14 cellular contexts compared by ENCODE assay signal in the genomic region with DNA sequence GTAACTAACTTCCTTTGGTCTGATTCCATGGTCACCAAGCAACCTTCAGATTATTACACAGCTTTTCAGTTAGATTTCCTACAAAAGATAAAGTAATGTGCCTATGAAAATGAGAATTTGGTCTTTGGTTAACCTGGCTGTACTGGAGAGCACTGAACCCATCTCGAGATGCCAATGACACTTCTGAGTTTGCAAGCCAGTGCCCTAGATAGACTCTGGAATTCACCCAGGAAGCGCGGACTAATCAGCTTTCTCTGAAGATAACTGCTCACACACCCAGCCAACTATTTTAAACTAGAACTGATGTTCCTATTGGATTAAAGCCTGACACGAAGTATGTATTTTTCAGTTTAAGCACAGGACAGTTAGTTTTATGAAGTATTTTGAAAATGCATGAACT. TPM values are rescaled to one million over a fixed set of nuclear protein-coding genes. Genes with fewer than 3 reads are reported as not detected.
DNase-seq lines count a peak whose midpoint lies in the region; ATAC-seq, FAIRE-seq and TF ChIP-seq lines count a peak whose summit lies in the region.
"Had no signal": no experiment of that assay in that cellular context is flagged by ENCODE, and none has a peak within 500 bp of the region (broad histone marks: within the 10 kb centered on the region; RNA-seq: fewer than 3 reads in every experiment).

No MANE protein-coding gene starts in this region.

- no peak overlapping the region for H2AFZ ChIP-seq in GM23338
- H2AFZ ChIP-seq in keratinocyte (ENCODE audit: control insufficient read depth, low read length) = no peak overlapping the region

- H3K27me3 ChIP-seq in GM23338 (ENCODE audit: insufficient read depth) (no peaks in the 10 kb centered on the region), keratinocyte (ENCODE audit: control insufficient read depth, extremely low read depth, insufficient read depth, low read length) (no peaks in the 10 kb centered on the region), BE2C (no peaks in the 10 kb centered on the region), brain microvascular endothelial cell (replicated peaks) (no peaks in the 10 kb centered on the region)
- H3K27me3 ChIP-seq: BLaER1 had no signal

- no peak overlapping the region for H3K27ac Mint-ChIP-seq in GM23338
- H3K27ac Mint-ChIP-seq in activated naive CD8-positive, alpha-beta T cell treated with anti-CD3 and anti-CD28 coated beads for 36 hours = no peak overlapping the region

- H3K9me3 Mint-ChIP-seq in GM23338 = no peaks in the 10 kb centered on the region
- H3K9me3 Mint-ChIP-seq in activated naive CD8-positive, alpha-beta T cell treated with anti-CD3 and anti-CD28 coated beads for 36 hours = no peaks in the 10 kb centered on the region

- H3K9me1 ChIP-seq in keratinocyte (ENCODE audit: control insufficient read depth, extremely low read depth, insufficient read depth, low read length) = no peaks in the 10 kb centered on the region

- H3K27me3 Mint-ChIP-seq in GM23338 (ENCODE audit: insufficient read depth, low read depth, poor library complexity) = no peaks in the 10 kb centered on the region
- no peaks in the 10 kb centered on the region for H3K27me3 Mint-ChIP-seq in activated naive CD8-positive, alpha-beta T cell treated with anti-CD3 and anti-CD28 coated beads for 36 hours

- H3K4me1 Mint-ChIP-seq in GM23338 = peaks cover 2% of the 10 kb centered on the region; the same call in 1 of the 3 replicates
- H3K4me1 Mint-ChIP-seq in activated naive CD8-positive, alpha-beta T cell treated with anti-CD3 and anti-CD28 coated beads for 36 hours = peaks cover 8% of the 10 kb centered on the region

- no peak overlapping the region for H3K4me2 ChIP-seq in GM23338
- H3K4me2 ChIP-seq in keratinocyte (ENCODE audit: control insufficient read depth, extremely low read depth, insufficient read depth, low read depth, low read length) = peak overlapping the region; percentile 96

- H3K27ac ChIP-seq in GM23338 (ENCODE audit: low read depth) (no peak overlapping the region), keratinocyte (ENCODE audit: control insufficient read depth, insufficient read depth, low read length) (no peak overlapping the region), brain microvascular endothelial cell (no peak overlapping the region)
- H3K27ac ChIP-seq: BLaER1 had no signal

- ATAC-seq in GM23338 = no peak
- ATAC-seq in HG02763 (IDR thresholded peaks at IDR 0.05; ENCODE audit: unreplicated experiment) = no peak

- H3K36me3 ChIP-seq in GM23338 (ENCODE audit: insufficient read depth) = no peaks in the 10 kb centered on the region
- peaks cover 3 to 21% of the 10 kb centered on the region in 2 experiments for H3K36me3 ChIP-seq in keratinocyte (ENCODE audit: control insufficient read depth in 2 of 2, extremely low read depth in 1 of 2, insufficient read depth in 2 of 2, low read length in 2 of 2)
- no peaks in the 10 kb centered on the region for H3K36me3 ChIP-seq in BE2C
- H3K36me3 ChIP-seq in brain microvascular endothelial cell (replicated peaks) = peaks cover 6% of the 10 kb centered on the region

- peak; percentile 11 for DNase-seq in AG20443 (ENCODE audit: low spot score)
- no peak for DNase-seq in GM23338 (ENCODE audit: low spot score)
- no peak for DNase-seq in activated naive CD8-positive, alpha-beta T cell treated with anti-CD3 and anti-CD28 coated beads for 36 hours
- no peak for DNase-seq in keratinocyte (ENCODE audit: low read depth, low spot score)
- DNase-seq in BE2C = no peak
- DNase-seq in brain microvascular endothelial cell = no peak
- DNase-seq in HuH-7 (ENCODE audit: low spot score) = no peak
- DNase-seq: activated CD4-positive, alpha-beta T cell treated with anti-CD3 and anti-CD28 coated beads, Interleukin-2, amount 50 U/mL, for 4 hours; dermis blood vessel endothelial cell; MV-4-11 had no signal

- H3K4me1 ChIP-seq in GM23338 (ENCODE audit: insufficient read depth) (0 out of 2 replicates have a peak, but pooled peaks cover 6% of the 10 kb centered on the region), keratinocyte (ENCODE audit: control insufficient read depth, extremely low read depth, insufficient read depth, low read length) (peaks cover 5% of the 10 kb centered on the region), BE2C (no peaks in the 10 kb centered on the region)

- dilution Hi-C loops in keratinocyte (cut with MboI; ENCODE audit: extremely low pct_ligation_motif_present, low sequenced_read_pairs) = no loop called here

- no peak for FAIRE-seq in keratinocyte (lab: Jason Lieb, UNC)
- FAIRE-seq: H54 had no signal

- no peaks in the 10 kb centered on the region for H3K9me3 ChIP-seq in keratinocyte (ENCODE audit: control insufficient read depth, low read depth, low read length)
- H3K9me3 ChIP-seq in BE2C = no peaks in the 10 kb centered on the region
- H3K9me3 ChIP-seq: BLaER1 had no signal

- in situ Hi-C loops in brain microvascular endothelial cell (cut with HindIII; ENCODE audit: low pct_ligation_motif_present, low sequenced_read_pairs) = no loop called here

- H3K36me3 Mint-ChIP-seq in GM23338 (ENCODE audit: low read depth) = peaks cover 12% of the 10 kb centered on the region; the same call in 2 of the 3 replicates
- H3K36me3 Mint-ChIP-seq in activated naive CD8-positive, alpha-beta T cell treated with anti-CD3 and anti-CD28 coated beads for 36 hours = peaks cover 13% of the 10 kb centered on the region

- TF ChIP-seq CTCF in GM23338 (conservative IDR thresholded peaks at IDR 0.05; ENCODE audit: low read depth in 2 of 2) (no peak), keratinocyte (optimal IDR thresholded peaks at IDR 0.05 in 1 of 3, IDR thresholded peaks at IDR 0.05 in 1 of 3, conservative IDR thresholded peaks at IDR 0.05 in 1 of 3; ENCODE audit: extremely low read depth in 1 of 3, insufficient read depth in 2 of 3, low read length in 3 of 3) (no peak), BE2C (IDR thresholded peaks at IDR 0.05; ENCODE audit: low read depth, low read length) (no peak), brain microvascular endothelial cell (IDR thresholded peaks at IDR 0.05; ENCODE audit: low read depth, low read length, missing control alignments) (no peak)

- H4K20me1 ChIP-seq in GM23338 (replicated peaks; ENCODE audit: insufficient read depth) (no peaks in the 10 kb centered on the region), keratinocyte (ENCODE audit: control insufficient read depth, extremely low read depth, insufficient read depth, low read length) (no peaks in the 10 kb centered on the region)
- H4K20me1 ChIP-seq: BLaER1 had no signal

- no peaks in the 10 kb centered on the region for H3K9me2 ChIP-seq in GM23338 (ENCODE audit: insufficient read depth)

- H3K9ac ChIP-seq in keratinocyte (ENCODE audit: control insufficient read depth, extremely low read depth, insufficient read depth, low read length) = no peak overlapping the region

- no peaks in the 10 kb centered on the region for H3F3A ChIP-seq in GM23338 (replicated peaks; ENCODE audit: low read depth)

- no peak overlapping the region for H3K4me3 ChIP-seq in GM23338
- H3K4me3 ChIP-seq in keratinocyte (ENCODE audit: control insufficient read depth in 2 of 3, extremely low read depth in 1 of 3, insufficient read depth in 2 of 3, low read depth in 1 of 3, low read length in 3 of 3) = peak overlapping the region in 1 of 3 experiments; percentile 17
- no peak overlapping the region for H3K4me3 ChIP-seq in BE2C (ENCODE audit: low read depth, low read length)
- no peak overlapping the region for H3K4me3 ChIP-seq in brain microvascular endothelial cell (ENCODE audit: low read depth, low read length)

- H3K4me3 Mint-ChIP-seq in GM23338 = peak overlapping the region; percentile 51
- peak overlapping the region; percentile 30 for H3K4me3 Mint-ChIP-seq in activated naive CD8-positive, alpha-beta T cell treated with anti-CD3 and anti-CD28 coated beads for 36 hours

- H3K79me2 ChIP-seq in GM23338 (replicated peaks; ENCODE audit: insufficient read depth) (no peaks in the 10 kb centered on the region), keratinocyte (ENCODE audit: control insufficient read depth, insufficient read depth, low read length) (no peaks in the 10 kb centered on the region)

RNA-seq across cellular contexts. Expression of gene TUBE1, which starts 1.6 kb away (rescaled TPM):
- total RNA-seq in GM23338 (2014; rRNA removed; shearing (Covaris generic)) = 24.7 and 27.7 TPM in 2 replicates
- polyA plus RNA-seq in GM23338 (2016; fragmentation: Nextera tagmentation; extraction: Ambion mirVana) (24.2 and 26.3 TPM in 2 replicates), keratinocyte (6.3 to 15.4 TPM (median 11.0 TPM) in 3 replicates)
- total RNA-seq in activated naive CD8-positive, alpha-beta T cell treated with anti-CD3 and anti-CD28 coated beads for 36 hours = 10 to 100 TPM; 30.3 to 31.1 TPM
- 12.8 TPM for polyA plus RNA-seq in keratinocyte (2011; ENCODE audit: low read depth)
- 4.4 and 8.8 TPM in 2 replicates for polyA plus RNA-seq in keratinocyte (2011; cell fraction: cytosol; rRNA removed)
- 15.4 and 21.8 TPM in 2 replicates for polyA plus RNA-seq in keratinocyte (2011; cell fraction: nucleus; rRNA removed)
- 7.8 and 15.5 TPM in 2 replicates for polyA plus RNA-seq in keratinocyte (2012; ENCODE audit: low replicate concordance)
- 3.5 to 7.0 TPM (median 4.2 TPM) in 3 replicates for polyA minus RNA-seq in keratinocyte
- polyA minus RNA-seq in keratinocyte (2011; cell fraction: cytosol; rRNA and poly(A)+ RNA removed) = 3.5 TPM
- polyA minus RNA-seq in keratinocyte (2011; cell fraction: nucleus; rRNA and poly(A)+ RNA removed) = 8.7 and 11.1 TPM in 2 replicates
- polyA plus RNA-seq in BE2C (2012; ENCODE audit: insufficient read depth, insufficient read length, low read depth) = 33.6 TPM

RNA-seq across cellular contexts. Expression of gene FAM229B, which starts 1.7 kb away (rescaled TPM):
- total RNA-seq in GM23338 (2014; rRNA removed; shearing (Covaris generic)) = 4.4 and 4.7 TPM in 2 replicates
- polyA plus RNA-seq in GM23338 (2016; fragmentation: Nextera tagmentation; extraction: Ambion mirVana) (26.3 and 32.9 TPM in 2 replicates), keratinocyte (8.9 to 15.0 TPM (median 12.1 TPM) in 3 replicates)
- 1 to 10 TPM; 7.9 to 8.7 TPM for total RNA-seq in activated naive CD8-positive, alpha-beta T cell treated with anti-CD3 and anti-CD28 coated beads for 36 hours
- not detected for polyA plus RNA-seq in keratinocyte (2011; ENCODE audit: low read depth)
- polyA plus RNA-seq in keratinocyte (2011; cell fraction: cytosol; rRNA removed) = 15.2 and 19.0 TPM in 2 replicates
- polyA plus RNA-seq in keratinocyte (2011; cell fraction: nucleus; rRNA removed) = 5.0 and 7.8 TPM in 2 replicates
- polyA plus RNA-seq in keratinocyte (2012; ENCODE audit: low replicate concordance) = 4.5 and 11.0 TPM in 2 replicates
- polyA minus RNA-seq in keratinocyte = 3.5 to 4.6 TPM (median 3.5 TPM) in 3 replicates
- polyA minus RNA-seq in keratinocyte (2011; cell fraction: cytosol; rRNA and poly(A)+ RNA removed) = not detected
- 0.42 and 0.62 TPM in 2 replicates for polyA minus RNA-seq in keratinocyte (2011; cell fraction: nucleus; rRNA and poly(A)+ RNA removed)
- polyA plus RNA-seq in BE2C (2012; ENCODE audit: insufficient read depth, insufficient read length, low read depth) = 19.2 TPM

RNA-seq across cellular contexts. Expression of gene CCN6, which starts 31.8 kb away (rescaled TPM):
- total RNA-seq in GM23338 (2014; rRNA removed; shearing (Covaris generic)) = not detected in 2 replicates
- 0.65 and 0.73 TPM in 2 replicates for polyA plus RNA-seq in GM23338 (2016; fragmentation: Nextera tagmentation; extraction: Ambion mirVana)
- total RNA-seq in activated naive CD8-positive, alpha-beta T cell treated with anti-CD3 and anti-CD28 coated beads for 36 hours = under 1 TPM; 0.19 to 0.30 TPM
- polyA plus RNA-seq in keratinocyte = 0.46 to 0.90 TPM (median 0.50 TPM) in 3 replicates
- polyA plus RNA-seq in keratinocyte (2011; ENCODE audit: low read depth) = 1.3 TPM
- 0.31 and 0.43 TPM in 2 replicates for polyA plus RNA-seq in keratinocyte (2011; cell fraction: cytosol; rRNA removed)
- polyA plus RNA-seq in keratinocyte (2011; cell fraction: nucleus; rRNA removed) = 0.19 and 0.76 TPM in 2 replicates
- 0.63 and 0.80 TPM in 2 replicates for polyA plus RNA-seq in keratinocyte (2012; ENCODE audit: low replicate concordance)
- polyA minus RNA-seq in keratinocyte = 0.13 to 0.77 TPM in 2 of 3 replicates, not detected in the other
- polyA minus RNA-seq in keratinocyte (2011; cell fraction: cytosol; rRNA and poly(A)+ RNA removed) = not detected
- polyA minus RNA-seq in keratinocyte (2011; cell fraction: nucleus; rRNA and poly(A)+ RNA removed) = 0.31 TPM in 1 of 2 replicates, not detected in the other
- 0.46 TPM for polyA plus RNA-seq in BE2C (2012; ENCODE audit: insufficient read depth, insufficient read length, low read depth)
- total RNA-seq: dermis blood vessel endothelial cell had no signal
- polyA plus RNA-seq: adipose tissue had no signal
